Comparison of ENCODE assay signal across 1 cellular context in the genomic region with DNA sequence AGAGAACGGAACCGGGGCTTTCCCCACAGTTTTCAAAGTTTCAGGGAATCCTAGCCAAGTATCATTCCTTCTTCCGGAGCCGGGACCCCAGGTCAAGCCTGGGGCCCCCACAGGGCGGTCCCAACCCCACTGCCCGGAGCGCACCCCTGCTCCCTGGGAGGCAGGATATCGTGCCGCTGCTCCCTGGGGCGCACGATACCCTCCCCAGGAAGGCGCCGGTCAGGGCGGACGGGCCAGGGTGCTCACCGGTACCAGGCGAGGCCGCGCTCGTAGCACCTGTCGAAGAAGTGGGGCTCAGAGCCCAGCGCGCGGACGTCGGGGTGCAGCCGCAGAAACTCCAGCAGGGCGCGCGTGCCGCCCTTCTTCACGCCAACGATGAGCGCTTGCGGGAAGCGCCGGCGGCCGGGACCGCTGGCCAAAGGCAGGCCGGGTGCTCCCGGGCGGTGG.
TF ChIP-seq lines count a peak whose summit lies in the region.

No MANE protein-coding gene starts in this region.

TF ChIP-seq in HepG2, 621 proteins besides CTCF, POLR2A, EP300 and RAD21:
- TF ChIP-seq, protein P1, sequence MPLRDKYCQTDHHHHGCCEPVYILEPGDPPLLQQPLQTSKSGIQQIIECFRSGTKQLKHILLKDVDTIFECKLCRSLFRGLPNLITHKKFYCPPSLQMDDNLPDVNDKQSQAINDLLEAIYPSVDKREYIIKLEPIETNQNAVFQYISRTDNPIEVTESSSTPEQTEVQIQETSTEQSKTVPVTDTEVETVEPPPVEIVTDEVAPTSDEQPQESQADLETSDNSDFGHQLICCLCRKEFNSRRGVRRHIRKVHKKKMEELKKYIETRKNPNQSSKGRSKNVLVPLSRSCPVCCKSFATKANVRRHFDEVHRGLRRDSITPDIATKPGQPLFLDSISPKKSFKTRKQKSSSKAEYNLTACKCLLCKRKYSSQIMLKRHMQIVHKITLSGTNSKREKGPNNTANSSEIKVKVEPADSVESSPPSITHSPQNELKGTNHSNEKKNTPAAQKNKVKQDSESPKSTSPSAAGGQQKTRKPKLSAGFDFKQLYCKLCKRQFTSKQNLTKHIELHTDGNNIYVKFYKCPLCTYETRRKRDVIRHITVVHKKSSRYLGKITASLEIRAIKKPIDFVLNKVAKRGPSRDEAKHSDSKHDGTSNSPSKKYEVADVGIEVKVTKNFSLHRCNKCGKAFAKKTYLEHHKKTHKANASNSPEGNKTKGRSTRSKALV (CRISPR knock-in tag; IDR thresholded peaks at IDR 0.05), result peak; percentile 91
- TF ChIP-seq MIER2 (CRISPR knock-in tag; IDR thresholded peaks at IDR 0.05) (no peak), EZH2 (conservative IDR thresholded peaks at IDR 0.05; ENCODE audit: low read depth, low read length) (peak; percentile 68; the same call in 1 of the 2 replicates)
- TF ChIP-seq, protein P2, sequence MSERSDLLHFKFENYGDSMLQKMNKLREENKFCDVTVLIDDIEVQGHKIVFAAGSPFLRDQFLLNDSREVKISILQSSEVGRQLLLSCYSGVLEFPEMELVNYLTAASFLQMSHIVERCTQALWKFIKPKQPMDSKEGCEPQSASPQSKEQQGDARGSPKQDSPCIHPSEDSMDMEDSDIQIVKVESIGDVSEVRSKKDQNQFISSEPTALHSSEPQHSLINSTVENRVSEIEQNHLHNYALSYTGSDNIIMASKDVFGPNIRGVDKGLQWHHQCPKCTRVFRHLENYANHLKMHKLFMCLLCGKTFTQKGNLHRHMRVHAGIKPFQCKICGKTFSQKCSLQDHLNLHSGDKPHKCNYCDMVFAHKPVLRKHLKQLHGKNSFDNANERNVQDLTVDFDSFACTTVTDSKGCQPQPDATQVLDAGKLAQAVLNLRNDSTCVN (CRISPR knock-in tag; IDR thresholded peaks at IDR 0.05; ENCODE audit: borderline replicate concordance), result no peak
